ENCODE assay signal across 1 cellular context in the genomic region with DNA sequence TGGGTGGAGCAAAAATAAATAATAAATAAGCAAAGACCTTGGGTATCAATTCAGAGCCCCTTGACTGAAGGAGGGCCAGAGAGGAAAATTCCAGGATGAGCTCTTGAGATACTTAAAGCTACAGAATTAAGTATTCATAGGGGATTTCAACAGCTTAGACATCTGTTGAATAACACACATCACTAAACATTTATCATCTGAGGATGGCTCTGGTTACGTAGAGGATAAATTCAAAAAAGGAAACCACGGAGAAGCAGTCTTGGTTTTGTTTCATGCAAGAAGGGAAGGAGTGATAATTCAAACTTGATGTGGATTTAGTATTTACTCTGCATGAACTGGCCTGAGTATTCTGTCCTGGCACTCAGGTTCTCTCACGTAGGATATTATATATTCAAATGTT.
TF ChIP-seq lines count a peak whose summit lies in the region.

No MANE protein-coding gene starts in this region.

TF ChIP-seq in GM12878, 131 proteins besides CTCF, POLR2A, EP300 and RAD21:
- peak; percentile 13; the same call in 1 of the 2 replicates for TF ChIP-seq RUNX3 (IDR thresholded peaks at IDR 0.05; ENCODE audit: low read length)
- TF ChIP-seq CBFB (IDR thresholded peaks at IDR 0.05; ENCODE audit: low read depth), result no peak
